13 cellular contexts compared by ENCODE assay signal in genomic region chr3:39144095-39144747, GRCh38. TPM values are rescaled to one million over a fixed set of nuclear protein-coding genes. Genes with fewer than 3 reads are reported as not detected.
DNase-seq lines count a peak whose midpoint lies in the region; ATAC-seq and TF ChIP-seq lines count a peak whose summit lies in the region.
"Had no signal": no experiment of that assay in that cellular context is flagged by ENCODE, and none has a peak within 500 bp of the region (broad histone marks: within the 10 kb centered on the region; RNA-seq: fewer than 3 reads in every experiment).

No MANE protein-coding gene starts in this region.

- POLR2A ChIA-PET in naive thymus-derived CD4-positive, alpha-beta T cell (lab: Charles Lee): no interaction called here

- no peak for TF ChIP-seq CTCF in stomach (IDR thresholded peaks at IDR 0.05)

- no peak overlapping the region for H3K4me3 Mint-ChIP-seq in activated CD4-positive, alpha-beta T cell treated with anti-CD3 and anti-CD28 coated beads, Interleukin-2, amount 10 ng/mL, durations not matched to agents 24 days and 14 days
- peak overlapping the region in 1 of 10 donors; percentile 21 for H3K4me3 Mint-ChIP-seq in naive thymus-derived CD4-positive, alpha-beta T cell

- H3K36me3 Mint-ChIP-seq in activated CD4-positive, alpha-beta T cell treated with anti-CD3 and anti-CD28 coated beads, Interleukin-2, amount 10 ng/mL, durations not matched to agents 24 days and 14 days (ENCODE audit: low read depth): peaks cover 77% of the 10 kb centered on the region
- H3K36me3 Mint-ChIP-seq in naive thymus-derived CD4-positive, alpha-beta T cell: peaks cover 6 to 30% (median 21%) of the 10 kb centered on the region in 5 donors

- H3K27me3 Mint-ChIP-seq in activated CD4-positive, alpha-beta T cell treated with anti-CD3 and anti-CD28 coated beads, Interleukin-2, amount 10 ng/mL, durations not matched to agents 24 days and 14 days: no peaks in the 10 kb centered on the region
- no peaks in the 10 kb centered on the region for H3K27me3 Mint-ChIP-seq in naive thymus-derived CD4-positive, alpha-beta T cell

- no peak for TF ChIP-seq EP300 in stomach (IDR thresholded peaks at IDR 0.05)

- intact Hi-C loops in activated CD4-positive, alpha-beta T cell treated with anti-CD3 and anti-CD28 coated beads, Interleukin-2, amount 10 ng/mL, durations not matched to agents 24 days and 14 days (cut with micrococcal nuclease): no loop called here
- intact Hi-C loops in naive thymus-derived CD4-positive, alpha-beta T cell (cut with micrococcal nuclease): no loop called here
- intact Hi-C loops in stomach (cut with DNase I; ENCODE audit: low total_unique reads): no loop called here

- H3K27me3 ChIP-seq in naive thymus-derived CD4-positive, alpha-beta T cell (ENCODE audit: control insufficient read depth in 2 of 2, insufficient read depth in 2 of 2, low read length in 2 of 2): no peaks in the 10 kb centered on the region
- no peaks in the 10 kb centered on the region for H3K27me3 ChIP-seq in stomach
- H3K27me3 ChIP-seq: vagina had no signal

- H3K4me1 ChIP-seq in naive thymus-derived CD4-positive, alpha-beta T cell (ENCODE audit: control insufficient read depth in 2 of 2, insufficient read depth in 2 of 2, low read length in 2 of 2): peaks cover 23 to 33% of the 10 kb centered on the region in 2 donors
- peaks cover 71 to 92% (median 83%) of the 10 kb centered on the region in 4 donors for H3K4me1 ChIP-seq in stomach

- ATAC-seq in naive thymus-derived CD4-positive, alpha-beta T cell: no peak
- ATAC-seq in HG02588 (IDR thresholded peaks at IDR 0.05; ENCODE audit: unreplicated experiment): no peak

- peaks cover 58% of the 10 kb centered on the region for H3K4me1 Mint-ChIP-seq in activated CD4-positive, alpha-beta T cell treated with anti-CD3 and anti-CD28 coated beads, Interleukin-2, amount 10 ng/mL, durations not matched to agents 24 days and 14 days
- peaks cover 44 to 62% (median 54%) of the 10 kb centered on the region in 7 donors for H3K4me1 Mint-ChIP-seq in naive thymus-derived CD4-positive, alpha-beta T cell

- H3K9me3 Mint-ChIP-seq in activated CD4-positive, alpha-beta T cell treated with anti-CD3 and anti-CD28 coated beads, Interleukin-2, amount 10 ng/mL, durations not matched to agents 24 days and 14 days: no peaks in the 10 kb centered on the region
- peaks cover 0 to 2% (median 0%) of the 10 kb centered on the region in 11 donors for H3K9me3 Mint-ChIP-seq in naive thymus-derived CD4-positive, alpha-beta T cell
- H3K9me3 Mint-ChIP-seq: immature natural killer cell had no signal

- no peak overlapping the region for H3K27ac ChIP-seq in naive thymus-derived CD4-positive, alpha-beta T cell (ENCODE audit: low read depth, low read length)
- H3K27ac ChIP-seq in stomach: no peak overlapping the region

- H3K27ac Mint-ChIP-seq in activated CD4-positive, alpha-beta T cell treated with anti-CD3 and anti-CD28 coated beads, Interleukin-2, amount 10 ng/mL, durations not matched to agents 24 days and 14 days: peak overlapping the region; percentile 62
- peak overlapping the region in 7 of 9 donors; percentile 3 to 85 (median 45) for H3K27ac Mint-ChIP-seq in naive thymus-derived CD4-positive, alpha-beta T cell

- TF ChIP-seq POLR2A in stomach (IDR thresholded peaks at IDR 0.05): no peak

- CTCF ChIA-PET in naive thymus-derived CD4-positive, alpha-beta T cell (lab: Charles Lee): interaction anchor here (1.0 to 1.5 kb wide), 2 partner anchors 22 to 144 kb away, joined by 4 read pairs; no protein-coding TSS in a partner anchor

- DNase-seq in activated CD4-positive, alpha-beta T cell treated with anti-CD3 and anti-CD28 coated beads, Interleukin-2, amount 10 ng/mL, durations not matched to agents 24 days and 14 days: no peak
- no peak for DNase-seq in activated CD4-positive, alpha-beta T cell treated with anti-CD3 and anti-CD28 coated beads for 48 hours
- peak; percentile 39 for DNase-seq in EH (ENCODE audit: low read depth)
- peak; percentile 55 to 83 for DNase-seq in SHP77 (lab: John Stamatoyannopoulos, UW)
- no peak for DNase-seq in naive thymus-derived CD4-positive, alpha-beta T cell
- no peak for DNase-seq in kidney glomerular epithelial cell (lab: John Stamatoyannopoulos, UW)
- no peak for DNase-seq in stomach
- DNase-seq: immature natural killer cell; stimulated activated CD4-positive, alpha-beta T cell treated with anti-CD3 and anti-CD28 coated beads, Interleukin-12 subunit alpha, Interleukin-12 subunit beta, amount 100 ng/mL, for 4 hours; T1000 had no signal

- no peak overlapping the region for H3K4me3 ChIP-seq in naive thymus-derived CD4-positive, alpha-beta T cell (ENCODE audit: low read length)
- no peak overlapping the region for H3K4me3 ChIP-seq in stomach
- H3K4me3 ChIP-seq: vagina had no signal

- peaks cover 16 to 56% (median 16%) of the 10 kb centered on the region in 3 experiments for H3K36me3 ChIP-seq in naive thymus-derived CD4-positive, alpha-beta T cell (ENCODE audit: control insufficient read depth in 2 of 3, insufficient read depth in 3 of 3, low read length in 3 of 3)
- H3K36me3 ChIP-seq in stomach: peaks cover 48 to 75% (median 65%) of the 10 kb centered on the region in 4 donors

- WGBS in stomach, 5 donors: 84 to 86% (median 85%) methylated on average over 18 to 20 of the region's 20 CpGs

- H3K9me3 ChIP-seq in naive thymus-derived CD4-positive, alpha-beta T cell (ENCODE audit: control insufficient read depth in 2 of 3, low read length in 3 of 3): no peaks in the 10 kb centered on the region
- no peaks in the 10 kb centered on the region for H3K9me3 ChIP-seq in stomach
- H3K9me3 ChIP-seq: vagina had no signal

RNA-seq across cellular contexts. Expression of gene CSRNP1, which starts 9.2 kb away (rescaled TPM):
- total RNA-seq in activated CD4-positive, alpha-beta T cell treated with anti-CD3 and anti-CD28 coated beads, Interleukin-2, amount 10 ng/mL, durations not matched to agents 24 days and 14 days: 40.5 and 43.1 TPM in 2 replicates
- 100 to 1,000 TPM in 2 of 5 experiments, 10 to 100 TPM in 3; 13.7 to 319 (median 22.9) TPM for total RNA-seq in naive thymus-derived CD4-positive, alpha-beta T cell
- 10 to 100 TPM in 1 of 2 donors, 1 to 10 TPM in 1; 9.8 to 12.1 TPM for polyA plus RNA-seq in naive thymus-derived CD4-positive, alpha-beta T cell
- 10 to 100 TPM; 20.4 to 62.3 (median 35.3) TPM for total RNA-seq in stomach
- 10 to 100 TPM; 16.8 to 18.0 (median 17.8) TPM for polyA plus RNA-seq in stomach

RNA-seq across cellular contexts. Expression of gene TTC21A, which starts 36.7 kb away (rescaled TPM):
- 0.54 and 0.89 TPM in 2 replicates for total RNA-seq in activated CD4-positive, alpha-beta T cell treated with anti-CD3 and anti-CD28 coated beads, Interleukin-2, amount 10 ng/mL, durations not matched to agents 24 days and 14 days
- 1 to 10 TPM; 2.8 to 9.7 (median 5.3) TPM for total RNA-seq in naive thymus-derived CD4-positive, alpha-beta T cell
- under 1 TPM; 0.37 to 0.63 TPM for polyA plus RNA-seq in naive thymus-derived CD4-positive, alpha-beta T cell
- 10 to 100 TPM in 1 of 5 donors, 1 to 10 TPM in 3, under 1 TPM in 1; 0.89 to 10.3 (median 2.9) TPM for total RNA-seq in stomach
- 10 to 100 TPM in 1 of 3 donors, 1 to 10 TPM in 2; 5.1 to 17.7 (median 7.5) TPM for polyA plus RNA-seq in stomach

RNA-seq across cellular contexts. Expression of gene GORASP1, which starts 36.8 kb away (rescaled TPM):
- 31.5 and 32.1 TPM in 2 replicates for total RNA-seq in activated CD4-positive, alpha-beta T cell treated with anti-CD3 and anti-CD28 coated beads, Interleukin-2, amount 10 ng/mL, durations not matched to agents 24 days and 14 days
- total RNA-seq in naive thymus-derived CD4-positive, alpha-beta T cell: 10 to 100 TPM; 28.2 to 58.5 (median 44.6) TPM
- 10 to 100 TPM; 14.8 to 22.0 TPM for polyA plus RNA-seq in naive thymus-derived CD4-positive, alpha-beta T cell
- total RNA-seq in stomach: 10 to 100 TPM in 4 of 5 donors, 1 to 10 TPM in 1; 9.3 to 68.7 (median 53.1) TPM
- polyA plus RNA-seq in stomach: 10 to 100 TPM; 22.4 to 35.4 (median 29.1) TPM

RNA-seq across cellular contexts. Expression of gene XIRP1, which starts 48.2 kb away (rescaled TPM):
- 2.7 and 2.9 TPM in 2 replicates for total RNA-seq in activated CD4-positive, alpha-beta T cell treated with anti-CD3 and anti-CD28 coated beads, Interleukin-2, amount 10 ng/mL, durations not matched to agents 24 days and 14 days
- total RNA-seq in naive thymus-derived CD4-positive, alpha-beta T cell: under 1 TPM in 1 of 5 experiments, not detected in 4; 0.07 TPM
- not detected for polyA plus RNA-seq in naive thymus-derived CD4-positive, alpha-beta T cell
- total RNA-seq in stomach: under 1 TPM in 2 of 5 donors, not detected in 3; under 0.01 to 0.18 TPM
- 1 to 10 TPM in 1 of 3 donors, under 1 TPM in 2; 0.08 to 1.1 (median 0.56) TPM for polyA plus RNA-seq in stomach
- total RNA-seq: vagina had no signal
- polyA plus RNA-seq: neural cell had no signal

Comparison
In these comparisons a context has a peak if more than half of its experiments do, and no peak if none do; other contexts are left out.
1. DNase-seq: peak in EH (single experiment) and SHP77 (2 of 2); none in activated CD4-positive, alpha-beta T cell treated with anti-CD3 and anti-CD28 coated beads, Interleukin-2, amount 10 ng/mL, durations not matched to agents 24 days and 14 days (single experiment), activated CD4-positive, alpha-beta T cell treated with anti-CD3 and anti-CD28 coated beads for 48 hours (single experiment), naive thymus-derived CD4-positive, alpha-beta T cell (0 of 9), kidney glomerular epithelial cell (single experiment) and stomach (single experiment).